ENCODE assay signal across 2 cellular contexts in genomic region chr16:7317982-7318381, GRCh38.
TF ChIP-seq lines count a peak whose summit lies in the region.

No MANE protein-coding gene starts in this region.

TF ChIP-seq in HEK293, 187 proteins besides CTCF, POLR2A, EP300 and RAD21:
- TF ChIP-seq ZNF211 (tag by site-specific recombination; IDR thresholded peaks at IDR 0.05; ENCODE audit: low read depth) (no peak), MEIS1 (CRISPR knock-in tag; IDR thresholded peaks at IDR 0.05; ENCODE audit: borderline replicate concordance) (no peak), ZNF114 (tag by site-specific recombination; IDR thresholded peaks at IDR 0.05) (0 out of 2 replicates have a peak, but pooled peaks have one; percentile 46), ZNF473 (tag by site-specific recombination; IDR thresholded peaks at IDR 0.05) (0 out of 2 replicates have a peak, but pooled peaks have one; percentile 11), ZNF148 (tag by site-specific recombination; IDR thresholded peaks at IDR 0.05; ENCODE audit: borderline replicate concordance) (0 out of 2 replicates have a peak, but pooled peaks have one; percentile 43), ZFP3 (tag by site-specific recombination; IDR thresholded peaks at IDR 0.05; ENCODE audit: low read depth) (no peak), ZNF660 (tag by site-specific recombination; IDR thresholded peaks at IDR 0.05) (no peak), ZNF223 (tag by site-specific recombination; IDR thresholded peaks at IDR 0.05) (no peak), ZNF549 (tag by site-specific recombination; IDR thresholded peaks at IDR 0.05) (no peak), ZNF548 (tag by site-specific recombination; IDR thresholded peaks at IDR 0.05) (no peak), ZBTB26 (tag by site-specific recombination; optimal IDR thresholded peaks at IDR 0.05) (no peak)

TF ChIP-seq in IMR-90, 13 proteins besides CTCF, POLR2A, EP300 and RAD21:
- TF ChIP-seq MAZ (IDR thresholded peaks at IDR 0.05; ENCODE audit: borderline replicate concordance, low read depth, low read length) (no peak), USF2 (IDR thresholded peaks at IDR 0.05; ENCODE audit: low read depth, low read length) (no peak), RCOR1 (IDR thresholded peaks at IDR 0.05; ENCODE audit: insufficient replicate concordance, low read length) (no peak), FOS (IDR thresholded peaks at IDR 0.05; ENCODE audit: low read depth, low read length) (no peak)
